20 cellular contexts compared by ENCODE assay signal in genomic region chr2:162300271-162300670, GRCh38. TPM values are rescaled to one million over a fixed set of nuclear protein-coding genes. Genes with fewer than 3 reads are reported as not detected.
A peak's percentile ranks its signal among the peaks of the same experiment; 100 is the strongest.
DNase-seq lines count a peak whose midpoint lies in the region; ATAC-seq and TF ChIP-seq lines count a peak whose summit lies in the region.
"Had no signal": no experiment of that assay in that cellular context is flagged by ENCODE, and none has a peak within 500 bp of the region (broad histone marks: within the 10 kb centered on the region; RNA-seq: fewer than 3 reads in every experiment).

No MANE protein-coding gene starts in this region.

- no peak overlapping the region for H3K27ac Mint-ChIP-seq in T-helper 17 cell
- H3K27ac Mint-ChIP-seq: CD8-positive, alpha-beta T cell; IgD-negative memory B cell had no signal

- no peak for ATAC-seq in T-helper 17 cell
- ATAC-seq: CD8-positive, alpha-beta T cell; Right ventricle myocardium inferior had no signal

- peaks cover 8% of the 10 kb centered on the region for H3K4me1 Mint-ChIP-seq in T-helper 17 cell

- no peak overlapping the region for H3K4me3 ChIP-seq in AG10803 (ENCODE audit: low read length)
- H3K4me3 ChIP-seq in SK-N-MC: no peak overlapping the region
- H3K4me3 ChIP-seq in epithelial cell of esophagus (ENCODE audit: low read length): no peak overlapping the region
- H3K4me3 ChIP-seq in skeletal muscle cell (ENCODE audit: low read depth, low read length): no peak overlapping the region

- DNase-seq in AG10803 (ENCODE audit: low read depth) (peak; percentile 46), SK-N-MC (ENCODE audit: low read depth, low spot score) (no peak), epithelial cell of esophagus (ENCODE audit: low read depth) (peak; percentile 24), skeletal muscle cell (ENCODE audit: low read depth) (peak; percentile 16), NCI-H2081 (lab: John Stamatoyannopoulos, UW) (no peak), RKO (ENCODE audit: low spot score) (no peak), T-helper 17 cell (no peak), GDM1 (lab: John Stamatoyannopoulos, UW) (no peak)
- DNase-seq: AML-193; C1 segment of cervical spinal cord; CD8-positive, alpha-beta T cell; DND-41; NCI-H1694; NCI-H446; NCI-H526 treated with DMSO at 0.1 percent for 48 hours; OCI-M1 had no signal

- H3K36me3 ChIP-seq in SK-N-MC (ENCODE audit: insufficient read depth, low read length): no peaks in the 10 kb centered on the region

- H3K27me3 Mint-ChIP-seq in T-helper 17 cell: no peaks in the 10 kb centered on the region
- H3K27me3 Mint-ChIP-seq: IgD-negative memory B cell had no signal

- TF ChIP-seq CTCF in AG10803 (conservative IDR thresholded peaks at IDR 0.05; ENCODE audit: low read length) (no peak), epithelial cell of esophagus (IDR thresholded peaks at IDR 0.05; ENCODE audit: insufficient read depth, low read depth, low read length, missing control alignments) (no peak)

- H3K4me3 Mint-ChIP-seq in T-helper 17 cell: no peak overlapping the region
- H3K4me3 Mint-ChIP-seq: CD8-positive, alpha-beta T cell; IgD-negative memory B cell had no signal

- no peaks in the 10 kb centered on the region for H3K9me3 ChIP-seq in SK-N-MC (ENCODE audit: low read depth, low read length)
- H3K9me3 ChIP-seq in T-helper 17 cell (ENCODE audit: control insufficient read depth, low read length, poor library complexity, severe bottlenecking): no peaks in the 10 kb centered on the region

- H3K27ac ChIP-seq in SK-N-MC: no peak overlapping the region; the same call in 1 of the 2 replicates
- H3K27ac ChIP-seq: 22Rv1 had no signal

- peak overlapping the region; percentile 41 for H3K9ac ChIP-seq in SK-N-MC (ENCODE audit: insufficient read length)

- peaks cover 3% of the 10 kb centered on the region for H3K36me3 Mint-ChIP-seq in T-helper 17 cell (ENCODE audit: low read depth)
- H3K36me3 Mint-ChIP-seq: IgD-negative memory B cell had no signal

RNA-seq across cellular contexts. Expression of gene IFIH1, which starts 18.2 kb away (rescaled TPM):
- total RNA-seq in T-helper 17 cell: 10 to 100 TPM; 50.3 to 56.0 TPM
- total RNA-seq: G401 had no signal

RNA-seq across cellular contexts. Expression of gene GCA, which starts 43.7 kb away (rescaled TPM):
- 1 to 10 TPM; 6.9 to 7.1 TPM for total RNA-seq in T-helper 17 cell

RNA-seq across cellular contexts. Expression of gene FAP, which starts 57.0 kb away (rescaled TPM):
- total RNA-seq in T-helper 17 cell: not detected
- total RNA-seq: CD8-positive, alpha-beta T cell; G401 had no signal

Comparison
In these comparisons a context has a peak if more than half of its experiments do, and no peak if none do; other contexts are left out.
1. DNase-seq: peak in AG10803 (single experiment), epithelial cell of esophagus (single experiment) and skeletal muscle cell (single experiment); none in SK-N-MC (single experiment), NCI-H2081 (0 of 2), RKO (single experiment), T-helper 17 cell (0 of 3) and GDM1 (single experiment).